Comparison of ENCODE assay signal across 15 cellular contexts in the genomic region with DNA sequence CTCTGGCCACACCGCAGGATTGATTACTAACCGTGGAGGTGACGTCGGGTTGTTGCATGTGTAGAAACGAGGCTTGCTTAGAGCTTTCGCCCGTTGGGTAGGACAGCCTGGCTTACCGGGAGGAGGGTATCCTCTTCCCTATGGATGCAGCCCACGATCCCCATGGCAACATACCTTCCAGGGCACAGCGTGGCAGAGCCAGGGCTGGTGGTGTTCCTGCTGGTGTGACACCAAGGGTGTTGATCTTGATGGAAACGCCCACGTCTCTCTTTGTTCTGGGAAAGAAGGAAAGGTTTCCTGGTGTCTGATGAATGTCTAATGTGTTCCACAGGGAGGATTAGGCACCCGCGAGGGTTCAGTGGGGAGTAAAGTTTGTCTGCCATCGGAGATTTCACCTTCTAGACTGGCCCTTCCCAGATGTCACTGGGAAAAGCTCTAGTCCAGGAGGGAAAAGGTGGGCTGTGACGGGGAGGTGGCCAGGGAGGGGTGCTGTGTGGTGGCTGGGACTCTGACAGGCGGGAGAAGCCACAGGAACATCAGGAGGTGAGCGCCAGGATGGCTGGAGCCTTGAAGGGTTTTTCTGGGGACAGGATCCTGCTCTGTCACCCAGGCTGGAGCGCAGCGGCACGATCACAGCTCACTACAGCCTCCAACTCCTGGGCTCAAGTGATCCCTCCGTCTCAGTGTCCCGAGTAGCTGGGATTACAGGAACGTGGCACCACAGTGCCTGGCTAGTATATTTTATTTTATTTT.
"Had no signal": no experiment of that assay in that cellular context is flagged by ENCODE, and none has a peak within 500 bp of the region (broad histone marks: within the 10 kb centered on the region; RNA-seq: fewer than 3 reads in every experiment).

No MANE protein-coding gene starts in this region.

- H3K9me3 ChIP-seq: breast epithelium, mucosa of descending colon, vagina had no signal

- H3K36me3 ChIP-seq: breast epithelium had no signal

- H3K4me3 Mint-ChIP-seq: activated naive CD8-positive, alpha-beta T cell treated with anti-CD3 and anti-CD28 coated beads, Interleukin-2, amount 10 ng/mL, durations not matched to agents 7 days and 5 days; activated T-cell treated with anti-CD3 and anti-CD28 coated beads, Interleukin-2, amount 50 U/mL, for 72 hours; naive thymus-derived CD8-positive, alpha-beta T cell had no signal

- H3K27ac Mint-ChIP-seq: activated naive CD8-positive, alpha-beta T cell treated with anti-CD3 and anti-CD28 coated beads, Interleukin-2, amount 10 ng/mL, durations not matched to agents 7 days and 5 days; activated T-cell treated with anti-CD3 and anti-CD28 coated beads, Interleukin-2, amount 50 U/mL, for 72 hours had no signal

- H3K27me3 ChIP-seq: breast epithelium, hepatocyte, vagina had no signal

- H3K4me1 ChIP-seq: breast epithelium had no signal

- H3K9me3 Mint-ChIP-seq: activated naive CD8-positive, alpha-beta T cell treated with anti-CD3 and anti-CD28 coated beads, Interleukin-2, amount 10 ng/mL, durations not matched to agents 7 days and 5 days; activated T-cell treated with anti-CD3 and anti-CD28 coated beads, Interleukin-2, amount 50 U/mL, for 72 hours; naive thymus-derived CD8-positive, alpha-beta T cell had no signal

- FAIRE-seq: endothelial cell of umbilical vein, frontal cortex had no signal

- H3K27me3 Mint-ChIP-seq: activated naive CD8-positive, alpha-beta T cell treated with anti-CD3 and anti-CD28 coated beads, Interleukin-2, amount 10 ng/mL, durations not matched to agents 7 days and 5 days; naive thymus-derived CD8-positive, alpha-beta T cell had no signal

- DNase-seq: activated CD8-positive, alpha-beta memory T cell treated with anti-CD3 and anti-CD28 coated beads, Interleukin-2, amount 50 U/mL, for 4 hours; activated gamma-delta T cell treated with Interleukin-2 at 50 U/mL for 16 hours; activated naive CD8-positive, alpha-beta T cell treated with anti-CD3 and anti-CD28 coated beads, Interleukin-2, amount 10 ng/mL, durations not matched to agents 7 days and 5 days; activated T-cell treated with anti-CD3 and anti-CD28 coated beads, Interleukin-2, amount 50 U/mL, for 72 hours; mucosa of descending colon; stimulated activated CD4-positive, alpha-beta T cell treated with anti-CD3 and anti-CD28 coated beads, Interleukin-4, amount 100 ng/mL, for 1 hour; stimulated activated CD8-positive, alpha-beta memory T cell treated with anti-CD3 and anti-CD28 coated beads, Interleukin-4, amount 100 ng/mL, for 48 hours; T-helper 2 cell had no signal

- ATAC-seq: activated T-cell treated with anti-CD3 and anti-CD28 coated beads, Interleukin-2, amount 50 U/mL, for 72 hours; mucosa of descending colon; naive thymus-derived CD8-positive, alpha-beta T cell had no signal

- H3K27ac ChIP-seq: breast epithelium, hepatocyte, vagina had no signal

- H3K4me2 ChIP-seq: hepatocyte had no signal

- H3K4me3 ChIP-seq: breast epithelium, hepatocyte, lung, mucosa of descending colon, vagina had no signal

- H2AFZ ChIP-seq: hepatocyte had no signal
